ENCODE assay signal across 13 cellular contexts in the genomic region with DNA sequence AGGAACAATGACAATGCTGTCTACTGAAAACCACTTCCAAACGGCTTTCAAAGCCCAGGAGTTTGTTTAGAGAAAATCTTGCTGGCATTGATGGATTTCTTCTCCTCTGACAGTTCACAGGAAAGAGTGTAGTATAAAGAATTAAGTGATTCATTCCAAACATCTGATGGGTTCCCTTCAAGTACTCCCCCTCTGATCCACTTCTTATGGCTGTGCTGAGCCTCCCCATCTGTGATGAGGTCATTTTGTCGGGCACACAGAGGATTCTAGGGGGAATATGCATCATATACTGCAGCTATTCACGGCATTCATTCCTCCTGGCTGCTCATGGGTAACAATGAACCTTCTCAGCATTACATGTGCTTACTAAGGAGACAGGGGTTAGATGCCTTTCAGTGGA.
DNase-seq lines count a peak whose midpoint lies in the region; ATAC-seq and TF ChIP-seq lines count a peak whose summit lies in the region.
"Had no signal": no experiment of that assay in that cellular context is flagged by ENCODE, and none has a peak within 500 bp of the region (broad histone marks: within the 10 kb centered on the region; RNA-seq: fewer than 3 reads in every experiment).

No MANE protein-coding gene starts in this region.

- ATAC-seq in Right ventricle myocardium superior (ENCODE audit: poor library complexity) = no peak

- in situ Hi-C loops in GM23248 (cut with MboI) = no loop called here

- no peak overlapping the region for H3K27ac Mint-ChIP-seq in activated naive CD8-positive, alpha-beta T cell treated with anti-CD3 and anti-CD28 coated beads for 36 hours
- no peak overlapping the region for H3K27ac Mint-ChIP-seq in Calu3 (ENCODE audit: unreplicated experiment)

- no peak overlapping the region for H2AFZ ChIP-seq in GM23248

- H3K27me3 Mint-ChIP-seq in activated naive CD8-positive, alpha-beta T cell treated with anti-CD3 and anti-CD28 coated beads for 36 hours = no peaks in the 10 kb centered on the region
- no peaks in the 10 kb centered on the region for H3K27me3 Mint-ChIP-seq in Calu3 (ENCODE audit: unreplicated experiment)

- H4K20me1 ChIP-seq in GM23248 (ENCODE audit: insufficient read depth) = no peaks in the 10 kb centered on the region

- no peak overlapping the region for H3K4me3 Mint-ChIP-seq in activated naive CD8-positive, alpha-beta T cell treated with anti-CD3 and anti-CD28 coated beads for 36 hours
- H3K4me3 Mint-ChIP-seq in Calu3 (ENCODE audit: low read depth, unreplicated experiment) = no peak overlapping the region

- no TSS peak for BruUV-seq in Calu3 (replicated peaks; lab: Mats Ljungman, UMichigan)

- H3K4me3 ChIP-seq in GM23248 (no peak overlapping the region), adipocyte (ENCODE audit: low read length) (no peak overlapping the region), foreskin fibroblast (ENCODE audit: low read depth in 1 of 2, low read length in 2 of 2) (no peak overlapping the region), thyroid gland (replicated peaks in 1 of 3) (no peak overlapping the region)
- H3K4me3 ChIP-seq: colonic mucosa, sigmoid colon had no signal

- no peaks in the 10 kb centered on the region for H3K27me3 ChIP-seq in GM23248 (replicated peaks; ENCODE audit: insufficient read depth)
- no peaks in the 10 kb centered on the region for H3K27me3 ChIP-seq in adipocyte (replicated peaks; ENCODE audit: control insufficient read depth, insufficient read depth, low read length)
- no peaks in the 10 kb centered on the region for H3K27me3 ChIP-seq in thyroid gland
- H3K27me3 ChIP-seq: colonic mucosa, sigmoid colon had no signal

- TF ChIP-seq CTCF in foreskin fibroblast (IDR thresholded peaks at IDR 0.05; ENCODE audit: low read depth, low read length) (no peak), thyroid gland (IDR thresholded peaks at IDR 0.05) (no peak), Calu3 (IDR thresholded peaks at IDR 0.05; ENCODE audit: unreplicated experiment) (no peak)

- H3K9me2 ChIP-seq in GM23248 (ENCODE audit: insufficient read depth) = no peaks in the 10 kb centered on the region

- H3K36me3 ChIP-seq in GM23248 (ENCODE audit: low read depth) (no peaks in the 10 kb centered on the region), adipocyte (ENCODE audit: control insufficient read depth, insufficient read depth, low read length, severe bottlenecking) (peaks cover 11% of the 10 kb centered on the region), thyroid gland (no peaks in the 10 kb centered on the region)
- H3K36me3 ChIP-seq: colonic mucosa had no signal

- no peak overlapping the region for H3K9ac ChIP-seq in GM23248
- no peak overlapping the region for H3K9ac ChIP-seq in adipocyte (ENCODE audit: low read length)

- H3K4me1 ChIP-seq in GM23248 (ENCODE audit: insufficient read depth) = peaks cover 67% of the 10 kb centered on the region
- peaks cover 29% of the 10 kb centered on the region for H3K4me1 ChIP-seq in adipocyte (ENCODE audit: control insufficient read depth, insufficient read depth, low read length)
- peaks cover 0 to 9% of the 10 kb centered on the region in 2 donors for H3K4me1 ChIP-seq in thyroid gland

- H3K9me3 ChIP-seq in GM23248 (ENCODE audit: low read depth) (no peaks in the 10 kb centered on the region), adipocyte (ENCODE audit: control insufficient read depth, low read length) (no peaks in the 10 kb centered on the region), thyroid gland (no peaks in the 10 kb centered on the region)
- H3K9me3 ChIP-seq: colonic mucosa, sigmoid colon had no signal

- 5 to 7% methylated on average over 3 of the region's 3 CpGs for WGBS in GM23248 (ENCODE audit: low coverage in 1 of 2, low lambda C conversion rate in 2 of 2, missing lambda C conversion rate in 2 of 2), 2 experiments
- 36 to 42% methylated on average over 3 of the region's 3 CpGs for WGBS in thyroid gland, 2 donors

- no peak for TF ChIP-seq POLR2A in thyroid gland (IDR thresholded peaks at IDR 0.05)

- H3K27ac ChIP-seq in GM23248 (no peak overlapping the region), thyroid gland (no peak overlapping the region)
- H3K27ac ChIP-seq: colonic mucosa, sigmoid colon had no signal

- peaks cover 21% of the 10 kb centered on the region for H3K4me1 Mint-ChIP-seq in activated naive CD8-positive, alpha-beta T cell treated with anti-CD3 and anti-CD28 coated beads for 36 hours
- peaks cover 16% of the 10 kb centered on the region for H3K4me1 Mint-ChIP-seq in Calu3 (ENCODE audit: low read depth, unreplicated experiment)

- DNase-seq in GM23248 (peak; percentile 86), adipocyte (ENCODE audit: low read depth) (peak; percentile 66), foreskin fibroblast (peak; percentile 87 to 90), renal cortical epithelial cell (ENCODE audit: low read depth) (peak; percentile 83), thyroid gland (no peak), Calu3 (no peak), Right ventricle myocardium superior (no peak)
- no peak for DNase-seq in activated naive CD8-positive, alpha-beta T cell treated with anti-CD3 and anti-CD28 coated beads for 36 hours
- DNase-seq: activated T-cell treated with anti-CD3 and anti-CD28 coated beads, Interleukin-2, amount 50 U/mL, for 1 hour; colonic mucosa; kidney; sigmoid colon; stimulated activated CD8-positive, alpha-beta memory T cell treated with anti-CD3 and anti-CD28 coated beads, Interleukin-4, amount 100 ng/mL, for 48 hours had no signal

- peak overlapping the region; percentile 1 for H3K4me2 ChIP-seq in GM23248 (ENCODE audit: unreplicated experiment)

- peaks cover 13% of the 10 kb centered on the region for H3K36me3 Mint-ChIP-seq in activated naive CD8-positive, alpha-beta T cell treated with anti-CD3 and anti-CD28 coated beads for 36 hours
- H3K36me3 Mint-ChIP-seq in Calu3 (ENCODE audit: insufficient read depth, unreplicated experiment) = peaks cover 3% of the 10 kb centered on the region

- no peaks in the 10 kb centered on the region for H3K79me2 ChIP-seq in GM23248 (ENCODE audit: insufficient read depth)

- CTCF ChIA-PET in Calu3 (lab: Charles Lee) = no interaction called here

- intact Hi-C loops in thyroid gland (cut with DNase I) = no loop called here
- intact Hi-C loops in Calu3 (cut with micrococcal nuclease; ENCODE audit: unreplicated experiment) = no loop called here
- intact Hi-C loops in Right ventricle myocardium superior (cut with DNase I) = no loop called here

- H3K9me3 Mint-ChIP-seq in activated naive CD8-positive, alpha-beta T cell treated with anti-CD3 and anti-CD28 coated beads for 36 hours = no peaks in the 10 kb centered on the region
- H3K9me3 Mint-ChIP-seq in Calu3 (ENCODE audit: low read depth, unreplicated experiment) = no peaks in the 10 kb centered on the region

- peaks cover 57% of the 10 kb centered on the region for H3F3A ChIP-seq in GM23248 (ENCODE audit: insufficient read depth)

Comparison
In these comparisons a context has a peak if more than half of its experiments do, and no peak if none do; other contexts are left out.
1. DNase-seq: peak in GM23248 (single experiment), adipocyte (single experiment), foreskin fibroblast (2 of 2) and renal cortical epithelial cell (single experiment); none in activated naive CD8-positive, alpha-beta T cell treated with anti-CD3 and anti-CD28 coated beads for 36 hours (single experiment), thyroid gland (0 of 2), Calu3 (single experiment) and Right ventricle myocardium superior (single experiment).